27 cellular contexts compared by ENCODE assay signal in the genomic region with DNA sequence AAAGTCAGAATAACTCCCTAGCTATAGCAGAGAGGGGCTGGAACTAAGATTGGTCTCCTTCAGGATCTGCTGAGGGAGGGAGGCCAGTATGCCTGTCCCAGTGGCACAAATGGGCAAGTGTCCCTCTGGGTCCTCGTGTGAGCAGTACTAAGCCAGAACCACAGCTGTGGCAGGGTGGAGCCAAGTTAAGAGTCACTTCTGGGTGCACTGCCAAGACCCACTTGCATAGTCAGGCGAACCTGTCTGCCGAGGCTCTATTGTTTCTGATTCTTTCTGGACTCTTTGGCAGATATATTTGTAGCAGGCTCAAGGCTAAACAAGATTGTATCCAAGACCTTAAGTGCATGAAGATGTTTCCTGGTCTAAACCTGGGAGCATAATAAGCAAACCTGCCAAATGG.
"Had no signal": no experiment of that assay in that cellular context is flagged by ENCODE, and none has a peak within 500 bp of the region (broad histone marks: within the 10 kb centered on the region; RNA-seq: fewer than 3 reads in every experiment).

No MANE protein-coding gene starts in this region.

- H3K4me3 ChIP-seq: adrenal gland, body of pancreas, breast epithelium, SJCRH30, SK-N-MC had no signal

- DNase-seq: activated CD4-positive, alpha-beta memory T cell treated with anti-CD3 and anti-CD28 coated beads, Interleukin-2, amount 10 ng/mL, durations not matched to agents 7 days and 5 days; activated CD4-positive, alpha-beta T cell treated with anti-CD3 and anti-CD28 coated beads for 1 hour; activated CD4-positive, alpha-beta T cell treated with anti-CD3 and anti-CD28 coated beads for 48 hours; activated CD4-positive, CD25-positive, alpha-beta regulatory T cell; activated gamma-delta T cell; activated naive CD4-positive, alpha-beta T cell treated with Interleukin-2 at 50 U/mL for 16 hours; activated T-cell treated with anti-CD3 and anti-CD28 coated beads, Interleukin-2, amount 50 U/mL, for 24 hours; adrenal gland; KG1; MM.1S; MV-4-11; NCI-H1092; NCI-H1436 treated with DMSO at 0.1 percent for 48 hours; NCI-H1694 treated with DMSO at 0.1 percent for 48 hours; NCI-H2029; NCI-H510A; NCI-H526; NCI-H748 treated with DMSO at 0.1 percent for 48 hours; NK-92 treated with Interleukin-12 subunit alpha and Interleukin-12 subunit beta, amount 100 ng/mL, for 24 hours; SHP77; SJCRH30; T1000; WERI-Rb-1 had no signal

- H3K9me3 ChIP-seq: adrenal gland, body of pancreas, breast epithelium, SJCRH30 had no signal

- H3K27ac ChIP-seq: adrenal gland, body of pancreas, breast epithelium, SJCRH30, SK-N-MC, WERI-Rb-1 had no signal

- H3K36me3 ChIP-seq: adrenal gland, breast epithelium, SJCRH30, WERI-Rb-1 had no signal

- H3K4me1 ChIP-seq: adrenal gland, body of pancreas, breast epithelium, SJCRH30 had no signal

- H3K27me3 ChIP-seq: body of pancreas, SJCRH30 had no signal

- ATAC-seq: body of pancreas, Panc1 had no signal
